In genomic region chr4:123250843-123251242, GRCh38 we compare ENCODE assay signal across 11 cellular contexts.
DNase-seq lines count a peak whose midpoint lies in the region; ATAC-seq, FAIRE-seq and TF ChIP-seq lines count a peak whose summit lies in the region.
"Had no signal": no experiment of that assay in that cellular context is flagged by ENCODE, and none has a peak within 500 bp of the region (broad histone marks: within the 10 kb centered on the region; RNA-seq: fewer than 3 reads in every experiment).

No MANE protein-coding gene starts in this region.

- DNase-seq in NCI-H2029 treated with DMSO at 0.1 percent for 48 hours (lab: John Stamatoyannopoulos, UW) = peak; percentile 10
- no peak for DNase-seq in chondrocyte (ENCODE audit: low spot score)
- no peak for DNase-seq in keratinocyte (ENCODE audit: low read depth, low spot score)
- DNase-seq in thoracic aorta (ENCODE audit: low spot score) = no peak
- DNase-seq in effector memory CD8-positive, alpha-beta T cell = no peak
- DNase-seq: amygdala, T-helper 9 cell had no signal

- peak; percentile 32 for FAIRE-seq in keratinocyte (lab: Jason Lieb, UNC)
- FAIRE-seq: urothelium cell line had no signal

- H3K79me2 ChIP-seq in keratinocyte (ENCODE audit: control insufficient read depth, insufficient read depth, low read length) = no peaks in the 10 kb centered on the region

- no peak for ATAC-seq in thoracic aorta (ENCODE audit: insufficient number of reproducible peaks, low FRiP score, low read depth)
- ATAC-seq in HG02970 (IDR thresholded peaks at IDR 0.05; ENCODE audit: low FRiP score, unreplicated experiment) = no peak
- ATAC-seq in effector memory CD8-positive, alpha-beta T cell (replicated peaks) = no peak
- ATAC-seq in HG03045 (IDR thresholded peaks at IDR 0.05; ENCODE audit: unreplicated experiment) = no peak

- H3K36me3 Mint-ChIP-seq in chondrocyte (ENCODE audit: low read depth) = no peaks in the 10 kb centered on the region
- no peaks in the 10 kb centered on the region for H3K36me3 Mint-ChIP-seq in effector memory CD8-positive, alpha-beta T cell (ENCODE audit: insufficient read depth)

- no peaks in the 10 kb centered on the region for H4K20me1 ChIP-seq in keratinocyte (ENCODE audit: control insufficient read depth, extremely low read depth, insufficient read depth, low read length)

- H3K9ac ChIP-seq in keratinocyte (ENCODE audit: control insufficient read depth, extremely low read depth, insufficient read depth, low read length) = no peak overlapping the region

- H2AFZ ChIP-seq in keratinocyte (ENCODE audit: control insufficient read depth, low read length) = no peak overlapping the region

- no peak for TF ChIP-seq CTCF in chondrocyte (IDR thresholded peaks at IDR 0.05)
- no peak for TF ChIP-seq CTCF in keratinocyte (optimal IDR thresholded peaks at IDR 0.05 in 1 of 3, IDR thresholded peaks at IDR 0.05 in 1 of 3, conservative IDR thresholded peaks at IDR 0.05 in 1 of 3; ENCODE audit: extremely low read depth in 1 of 3, insufficient read depth in 2 of 3, low read length in 3 of 3)
- TF ChIP-seq CTCF in thoracic aorta (IDR thresholded peaks at IDR 0.05) = no peak

- H3K4me1 Mint-ChIP-seq in chondrocyte (ENCODE audit: low read depth) = peaks cover 36% of the 10 kb centered on the region
- H3K4me1 Mint-ChIP-seq in effector memory CD8-positive, alpha-beta T cell (ENCODE audit: low read depth in 2 of 2) = no peaks in the 10 kb centered on the region

- no peak overlapping the region for H3K4me3 Mint-ChIP-seq in chondrocyte (ENCODE audit: unreplicated experiment)
- H3K4me3 Mint-ChIP-seq in effector memory CD8-positive, alpha-beta T cell = no peak overlapping the region

- H3K4me3 ChIP-seq in keratinocyte (ENCODE audit: control insufficient read depth in 2 of 3, extremely low read depth in 1 of 3, insufficient read depth in 2 of 3, low read depth in 1 of 3, low read length in 3 of 3) = no peak overlapping the region
- H3K4me3 ChIP-seq in thoracic aorta = no peak overlapping the region

- H3K4me1 ChIP-seq in keratinocyte (ENCODE audit: control insufficient read depth, extremely low read depth, insufficient read depth, low read length) (peaks cover 6% of the 10 kb centered on the region), thoracic aorta (ENCODE audit: control insufficient read depth in 1 of 2, low read depth in 2 of 2) (peaks cover 14 to 31% of the 10 kb centered on the region in 2 donors)

- H3K27me3 ChIP-seq in keratinocyte (ENCODE audit: control insufficient read depth, extremely low read depth, insufficient read depth, low read length) = no peaks in the 10 kb centered on the region
- no peaks in the 10 kb centered on the region for H3K27me3 ChIP-seq in thoracic aorta (replicated peaks; ENCODE audit: insufficient read depth)

- H3K27ac Mint-ChIP-seq in chondrocyte (ENCODE audit: unreplicated experiment) = peak overlapping the region; percentile 22
- H3K27ac Mint-ChIP-seq in effector memory CD8-positive, alpha-beta T cell = no peak overlapping the region
- H3K27ac Mint-ChIP-seq: progenitor cell of endocrine pancreas had no signal

- H3K9me1 ChIP-seq in keratinocyte (ENCODE audit: control insufficient read depth, extremely low read depth, insufficient read depth, low read length) = no peaks in the 10 kb centered on the region

- dilution Hi-C loops in keratinocyte (cut with MboI; ENCODE audit: extremely low pct_ligation_motif_present, low sequenced_read_pairs) = no loop called here

- H3K36me3 ChIP-seq in keratinocyte (ENCODE audit: control insufficient read depth in 2 of 2, extremely low read depth in 1 of 2, insufficient read depth in 2 of 2, low read length in 2 of 2) (no peaks in the 10 kb centered on the region), thoracic aorta (no peaks in the 10 kb centered on the region)

- no peaks in the 10 kb centered on the region for H3K27me3 Mint-ChIP-seq in chondrocyte (ENCODE audit: low read depth)
- H3K27me3 Mint-ChIP-seq in effector memory CD8-positive, alpha-beta T cell = no peaks in the 10 kb centered on the region
- H3K27me3 Mint-ChIP-seq: progenitor cell of endocrine pancreas had no signal

- no peak overlapping the region for H3K27ac ChIP-seq in keratinocyte (ENCODE audit: control insufficient read depth, insufficient read depth, low read length)
- H3K27ac ChIP-seq in thoracic aorta = peak overlapping the region; percentile 2 to 50

- peaks cover 2% of the 10 kb centered on the region for H3K9me3 Mint-ChIP-seq in chondrocyte (ENCODE audit: low read depth)
- H3K9me3 Mint-ChIP-seq in effector memory CD8-positive, alpha-beta T cell = no peaks in the 10 kb centered on the region

- no peak overlapping the region for H3K4me2 ChIP-seq in keratinocyte (ENCODE audit: control insufficient read depth, extremely low read depth, insufficient read depth, low read depth, low read length)

- H3K9me3 ChIP-seq in keratinocyte (ENCODE audit: control insufficient read depth, low read depth, low read length) (no peaks in the 10 kb centered on the region), thoracic aorta (no peaks in the 10 kb centered on the region)
